ENCODE assay signal across 8 cellular contexts in the genomic region with DNA sequence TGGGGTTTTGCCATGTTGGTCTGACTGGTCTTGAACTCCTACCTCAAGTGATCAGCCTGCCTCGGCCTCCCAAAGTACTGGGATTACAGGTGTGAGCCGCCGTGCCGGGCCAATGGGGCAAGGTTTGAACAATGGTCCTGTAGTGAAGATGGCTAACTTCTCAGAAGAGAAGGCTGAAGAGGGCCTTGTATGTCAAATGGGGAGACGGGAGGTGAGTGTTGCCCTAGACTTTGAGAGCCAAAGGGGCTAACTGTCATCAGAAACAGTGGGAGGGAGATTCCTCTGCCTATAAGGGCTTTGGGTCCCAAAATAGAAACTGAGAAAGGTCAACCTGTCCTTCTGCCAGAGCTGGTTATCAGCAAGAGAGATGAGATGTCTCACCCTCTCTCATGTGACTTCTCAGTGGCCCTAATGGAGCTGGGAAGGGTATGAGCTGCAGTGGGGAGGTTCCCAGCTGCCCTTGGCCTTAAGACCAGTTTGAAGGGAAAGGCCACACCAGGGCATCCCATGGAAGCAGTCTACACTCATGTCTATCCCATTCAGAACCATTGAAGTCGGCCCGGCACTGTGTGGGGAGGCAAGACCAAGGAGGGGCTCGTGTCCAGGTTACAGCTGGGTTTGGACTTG. TPM values are rescaled to one million over a fixed set of nuclear protein-coding genes. Genes with fewer than 3 reads are reported as not detected.
DNase-seq lines count a peak whose midpoint lies in the region; ATAC-seq and TF ChIP-seq lines count a peak whose summit lies in the region.

No MANE protein-coding gene starts in this region.

- peak overlapping the region; percentile 91 for H3K27ac ChIP-seq in VCaP
- peak overlapping the region; percentile 96 for H3K27ac ChIP-seq in left ventricle myocardium inferior (replicated peaks)
- H3K27ac ChIP-seq in spleen = peak overlapping the region; percentile 95 to 98 (median 98)

- peak overlapping the region; percentile 94 for H3K4me3 ChIP-seq in left ventricle myocardium inferior
- peak overlapping the region in 1 of 8 donors; percentile 89 for H3K4me3 ChIP-seq in spleen

- WGBS in spleen, 5 donors = 95 to 98% (median 97%) methylated on average over 8 of the region's 8 CpGs

- no peaks in the 10 kb centered on the region for H3K9me3 ChIP-seq in left ventricle myocardium inferior (replicated peaks)
- no peaks in the 10 kb centered on the region for H3K9me3 ChIP-seq in spleen

- no peak for TF ChIP-seq POLR2A in spleen (IDR thresholded peaks at IDR 0.05)

- H3K27me3 ChIP-seq in left ventricle myocardium inferior (ENCODE audit: low read depth) (no peaks in the 10 kb centered on the region), spleen (replicated peaks in 1 of 7) (no peaks in the 10 kb centered on the region)

- DNase-seq in DMS53 (lab: John Stamatoyannopoulos, UW) (peak; percentile 20), DMS53 treated with DMSO at 0.1 percent for 48 hours (lab: John Stamatoyannopoulos, UW; ENCODE audit: unreplicated experiment) (no peak), left ventricle myocardium inferior (no peak), spleen (no peak), NCI-H1092 (lab: John Stamatoyannopoulos, UW) (no peak)

- H3K4me1 ChIP-seq in left ventricle myocardium inferior (peaks cover 70% of the 10 kb centered on the region), spleen (peaks cover 9 to 57% (median 30%) of the 10 kb centered on the region in 6 donors)

- no peak for TF ChIP-seq CTCF in VCaP (conservative IDR thresholded peaks at IDR 0.05)
- TF ChIP-seq CTCF in left ventricle myocardium inferior (IDR thresholded peaks at IDR 0.05; ENCODE audit: borderline replicate concordance) = no peak
- no peak for TF ChIP-seq CTCF in spleen (IDR thresholded peaks at IDR 0.05 in 8 of 11, conservative IDR thresholded peaks at IDR 0.05 in 3 of 11)

- no peaks in the 10 kb centered on the region for H3K36me3 ChIP-seq in left ventricle myocardium inferior
- H3K36me3 ChIP-seq in spleen = no peaks in the 10 kb centered on the region

- intact Hi-C loops in left ventricle myocardium inferior (cut with micrococcal nuclease) (no loop called here), spleen (cut with DNase I; ENCODE audit: low total_unique reads) (loop anchor here (5.0 kb wide), 1 partner anchor 122 kb away; no protein-coding TSS in a partner anchor)

- ATAC-seq in GM18520 (IDR thresholded peaks at IDR 0.05; ENCODE audit: unreplicated experiment) = no peak
- ATAC-seq in HG02623 (IDR thresholded peaks at IDR 0.05; ENCODE audit: unreplicated experiment) = no peak

RNA-seq across cellular contexts. Expression of gene SAMD8, which starts 1.3 kb away (rescaled TPM):
- 24.6 TPM for total RNA-seq in left ventricle myocardium inferior
- 10 to 100 TPM; 24.3 to 35.1 (median 28.3) TPM for total RNA-seq in spleen
- polyA plus RNA-seq in spleen = 1 to 10 TPM; 4.1 to 5.2 (median 4.1) TPM
